Comparison of ENCODE assay signal across 12 cellular contexts in the genomic region with DNA sequence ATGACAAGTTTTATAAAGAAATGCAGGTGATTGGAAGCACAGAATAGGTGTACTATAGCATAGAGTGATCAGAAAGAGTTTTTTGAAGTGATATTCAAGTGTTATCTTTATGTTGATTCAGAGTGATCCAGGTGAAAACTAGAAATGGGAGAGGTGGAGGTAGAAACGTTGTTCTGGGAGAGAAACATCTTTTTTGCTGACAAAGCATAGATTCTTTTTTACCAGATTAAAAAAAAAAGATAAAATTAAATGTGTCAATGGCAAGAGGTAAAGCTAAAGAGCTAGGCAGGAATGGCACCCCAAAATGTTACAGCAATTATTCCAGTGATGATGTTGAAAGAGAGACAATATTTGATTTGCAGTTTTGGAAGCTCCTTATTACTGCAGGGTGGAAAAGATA. TPM values are rescaled to one million over a fixed set of nuclear protein-coding genes. Genes with fewer than 3 reads are reported as not detected.
"Had no signal": no experiment of that assay in that cellular context is flagged by ENCODE, and none has a peak within 500 bp of the region (broad histone marks: within the 10 kb centered on the region; RNA-seq: fewer than 3 reads in every experiment).

No MANE protein-coding gene starts in this region.

- H3K36me3 ChIP-seq: HAP-1 had no signal

- H3K9ac ChIP-seq: GM23248 had no signal

- H2AFZ ChIP-seq: GM23248, GM23338 had no signal

- FAIRE-seq: H1, H54 had no signal

- H3K4me1 ChIP-seq: HAP-1 had no signal

- H3K4me3 Mint-ChIP-seq: GM23338, H9, HFFc6 had no signal

- H3K9me3 Mint-ChIP-seq: GM23338 had no signal

- H3K4me1 Mint-ChIP-seq: GM23338, H9 had no signal

- H3K9me3 ChIP-seq: HAP-1 had no signal

- H3K27ac Mint-ChIP-seq: GM23338, H9, HFFc6 had no signal

- H3K27ac ChIP-seq: GM23248 had no signal

- H3K4me2 ChIP-seq: GM23338 had no signal

- DNase-seq: GM23248, GOT3, H7, H9, HCEC 1CT, HFFc6 had no signal

- H3K4me3 ChIP-seq: GM23248, GM23338, HAP-1 had no signal

- ATAC-seq: GM23338, HCT116 had no signal

RNA-seq across cellular contexts. Expression of a gene that starts 12.6 kb away (rescaled TPM):
- total RNA-seq: GM23248, H4, HFFc6 had no signal
- polyA plus RNA-seq: GM23248 had no signal
